12 cellular contexts compared by ENCODE assay signal in the genomic region with DNA sequence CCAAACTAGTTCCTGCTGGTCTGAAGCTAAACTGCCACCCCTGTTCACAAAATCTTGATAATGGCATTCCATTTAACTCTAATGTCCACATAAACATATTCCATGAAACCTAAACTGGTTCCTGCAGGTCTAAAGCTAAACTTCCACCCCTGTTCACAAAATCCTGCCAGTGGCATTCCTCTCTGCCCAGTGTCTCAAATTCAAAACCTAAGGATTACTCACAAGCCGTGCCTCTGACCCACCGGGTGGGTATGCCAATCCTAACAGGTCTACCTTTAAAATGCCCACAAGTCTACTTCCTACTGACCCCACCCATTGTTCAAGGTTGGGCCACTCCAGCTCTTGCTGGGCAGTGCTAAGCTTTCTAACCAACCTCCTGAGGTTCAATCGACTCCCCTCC.
A peak's percentile ranks its signal among the peaks of the same experiment; 100 is the strongest.
DNase-seq lines count a peak whose midpoint lies in the region; ATAC-seq and TF ChIP-seq lines count a peak whose summit lies in the region.
"Had no signal": no experiment of that assay in that cellular context is flagged by ENCODE, and none has a peak within 500 bp of the region (broad histone marks: within the 10 kb centered on the region; RNA-seq: fewer than 3 reads in every experiment).

No MANE protein-coding gene starts in this region.

- H3K9me3 ChIP-seq in tibial artery: no peaks in the 10 kb centered on the region

- peaks cover 0 to 49% (median 9%) of the 10 kb centered on the region in 4 donors for H3K4me1 ChIP-seq in tibial artery

- H3K4me1 Mint-ChIP-seq in brain (peaks cover 88% of the 10 kb centered on the region), mesothelial cell of epicardium (peaks cover 77% of the 10 kb centered on the region)

- H3K27me3 ChIP-seq in tibial artery: no peaks in the 10 kb centered on the region

- H3K4me3 ChIP-seq in tibial artery: peak overlapping the region; percentile 17 to 20

- peak; percentile 14 for DNase-seq in NOMO-1 treated with DMSO at 0.1 percent for 48 hours (lab: John Stamatoyannopoulos, UW; ENCODE audit: unreplicated experiment)
- no peak for DNase-seq in NOMO-1 treated with dmso at 0.1 percent for 144 hours (lab: John Stamatoyannopoulos, UW; ENCODE audit: unreplicated experiment)
- no peak for DNase-seq in mesothelial cell of epicardium (ENCODE audit: low spot score in 2 of 2, unreplicated experiment in 2 of 2)
- no peak for DNase-seq in tibial artery
- no peak for DNase-seq in germinal center (ENCODE audit: low spot score)
- no peak for DNase-seq in NCI-H446 treated with DMSO at 0.1 percent for 48 hours (lab: John Stamatoyannopoulos, UW)
- DNase-seq: activated naive CD4-positive, alpha-beta T cell treated with Interleukin-2 at 50 U/mL for 16 hours; mesendoderm; NCI-H510A treated with DMSO at 0.1 percent for 48 hours; stimulated activated CD8-positive, alpha-beta memory T cell treated with anti-CD3 and anti-CD28 coated beads, Interleukin-4, amount 100 ng/mL, for 48 hours had no signal

- H3K27ac Mint-ChIP-seq in brain: peak overlapping the region; percentile 65 to 87 (median 74)
- peak overlapping the region; percentile 95 for H3K27ac Mint-ChIP-seq in mesothelial cell of epicardium

- H3K4me3 Mint-ChIP-seq in brain (peak overlapping the region in 2 of 5 experiments; percentile 9 to 16), mesothelial cell of epicardium (no peak overlapping the region)

- no peak for TF ChIP-seq CTCF in brain (conservative IDR thresholded peaks at IDR 0.05)
- no peak for TF ChIP-seq CTCF in mesothelial cell of epicardium (IDR thresholded peaks at IDR 0.05; ENCODE audit: unreplicated experiment)
- TF ChIP-seq CTCF in tibial artery (IDR thresholded peaks at IDR 0.05): no peak

- no peaks in the 10 kb centered on the region for H3K9me3 Mint-ChIP-seq in brain
- H3K9me3 Mint-ChIP-seq in mesothelial cell of epicardium: no peaks in the 10 kb centered on the region

- H3K27ac ChIP-seq in tibial artery: peak overlapping the region; percentile 5 to 45

- intact Hi-C loops in tibial artery (cut with DNase I; ENCODE audit: low total_unique reads): no loop called here

- no peak for ATAC-seq in HG03342 (IDR thresholded peaks at IDR 0.05; ENCODE audit: unreplicated experiment)

- H3K36me3 Mint-ChIP-seq in brain (no peaks in the 10 kb centered on the region), mesothelial cell of epicardium (peaks cover 8% of the 10 kb centered on the region)

- no peaks in the 10 kb centered on the region for H3K36me3 ChIP-seq in tibial artery

- H3K27me3 Mint-ChIP-seq in brain: no peaks in the 10 kb centered on the region
- no peaks in the 10 kb centered on the region for H3K27me3 Mint-ChIP-seq in mesothelial cell of epicardium (ENCODE audit: low read depth)
